In the genomic region with DNA sequence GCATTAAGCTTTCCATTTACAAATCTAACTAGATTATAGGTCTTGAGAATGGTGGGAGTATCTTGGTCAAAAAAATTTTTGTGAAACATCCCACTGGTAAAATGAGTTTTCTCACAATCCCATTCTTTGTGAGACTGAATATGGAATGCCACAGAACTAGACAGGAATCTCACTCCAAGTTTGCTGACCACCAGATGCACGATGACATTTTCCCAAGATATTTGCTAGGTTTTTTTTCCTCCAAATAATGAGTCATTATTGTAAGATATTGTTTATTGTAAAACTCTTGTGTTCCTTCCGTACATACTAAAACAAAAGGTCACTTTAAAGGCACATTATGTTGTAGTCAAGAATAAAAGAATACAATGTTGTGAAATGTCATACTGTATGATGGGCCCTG, we compare ENCODE assay signal across 32 cellular contexts. TPM values are rescaled to one million over a fixed set of nuclear protein-coding genes. Genes with fewer than 3 reads are reported as not detected.
A peak's percentile ranks its signal among the peaks of the same experiment; 100 is the strongest.
DNase-seq lines count a peak whose midpoint lies in the region; ATAC-seq, FAIRE-seq and TF ChIP-seq lines count a peak whose summit lies in the region.
"Had no signal": no experiment of that assay in that cellular context is flagged by ENCODE, and none has a peak within 500 bp of the region (broad histone marks: within the 10 kb centered on the region; RNA-seq: fewer than 3 reads in every experiment).

No MANE protein-coding gene starts in this region.

- ATAC-seq in IMR-90 (ENCODE audit: low read depth) (peak; percentile 56), HG03439 (IDR thresholded peaks at IDR 0.05; ENCODE audit: unreplicated experiment) (no peak)
- no peak for ATAC-seq in activated CD8-positive, alpha-beta T cell treated with anti-CD3 and anti-CD28 coated beads, Interleukin-2, amount 10 ng/mL, durations not matched to agents 7 days and 5 days
- ATAC-seq: activated CD8-positive, alpha-beta memory T cell treated with anti-CD3 and anti-CD28 coated beads, Interleukin-2, amount 10 ng/mL, durations not matched to agents 7 days and 5 days; GM12878; lower lobe of right lung; mucosa of descending colon had no signal

- H2BK5ac ChIP-seq in IMR-90 (ENCODE audit: low read depth, low read length, poor library complexity, severe bottlenecking) = peak overlapping the region; percentile 45

- in situ Hi-C loops in IMR-90 (cut with MboI; ENCODE audit: low sequenced_read_pairs) (no loop called here), astrocyte of the spinal cord (cut with HindIII; ENCODE audit: low sequenced_read_pairs) (no loop called here)

- DNase-seq in AG08395 (ENCODE audit: low spot score) (peak; percentile 9), IMR-90 (peak; percentile 76), astrocyte of the spinal cord (ENCODE audit: low read depth, low spot score) (peak; percentile 40), fibroblast of villous mesenchyme (ENCODE audit: low read depth) (peak; percentile 61), GM12892 (ENCODE audit: insufficient read length) (no peak), NCI-H748 (lab: John Stamatoyannopoulos, UW; ENCODE audit: unreplicated experiment) (no peak)
- no peak for DNase-seq in activated CD8-positive, alpha-beta T cell treated with anti-CD3 and anti-CD28 coated beads, Interleukin-2, amount 10 ng/mL, durations not matched to agents 7 days and 5 days
- DNase-seq: 8988T; activated CD4-positive, alpha-beta T cell treated with anti-CD3 and anti-CD28 coated beads, Interleukin-2, amount 10 ng/mL, durations not matched to agents 24 days and 14 days; activated CD8-positive, alpha-beta memory T cell treated with anti-CD3 and anti-CD28 coated beads, Interleukin-2, amount 10 ng/mL, durations not matched to agents 7 days and 5 days; activated naive CD4-positive, alpha-beta T cell treated with anti-CD3 and anti-CD28 coated beads for 36 hours; anterior cingulate cortex; DMS79 treated with DMSO at 0.1 percent for 48 hours; effector CD4-positive, alpha-beta T cell; erythroblast; Kasumi-1; kidney; lower lobe of right lung; mucosa of descending colon; NCI-H1048; NCI-H187 treated with DMSO at 0.1 percent for 48 hours; NCI-H748 treated with DMSO at 0.1 percent for 48 hours; ovary; stimulated activated CD8-positive, alpha-beta memory T cell treated with anti-CD3 and anti-CD28 coated beads, Interleukin-4, amount 100 ng/mL, for 48 hours; upper lobe of left lung; WERI-Rb-1 had no signal

- no peak overlapping the region for H3K23ac ChIP-seq in IMR-90 (ENCODE audit: low read depth, low read length)

- dilution Hi-C loops in IMR-90 (cut with HindIII; ENCODE audit: low sequenced_read_pairs, unreplicated experiment) = no loop called here

- TF ChIP-seq CTCF in IMR-90 (conservative IDR thresholded peaks at IDR 0.05; ENCODE audit: low read depth, low read length) (no peak), astrocyte of the spinal cord (IDR thresholded peaks at IDR 0.05; ENCODE audit: low read depth, low read length) (no peak), fibroblast of villous mesenchyme (IDR thresholded peaks at IDR 0.05; ENCODE audit: insufficient read depth, low read depth, low read length) (no peak)

- H3K27ac Mint-ChIP-seq in activated CD8-positive, alpha-beta T cell treated with anti-CD3 and anti-CD28 coated beads, Interleukin-2, amount 10 ng/mL, durations not matched to agents 7 days and 5 days = no peak overlapping the region
- H3K27ac Mint-ChIP-seq: activated CD4-positive, alpha-beta T cell treated with anti-CD3 and anti-CD28 coated beads, Interleukin-2, amount 10 ng/mL, durations not matched to agents 24 days and 14 days; activated CD8-positive, alpha-beta memory T cell treated with anti-CD3 and anti-CD28 coated beads, Interleukin-2, amount 10 ng/mL, durations not matched to agents 7 days and 5 days; activated naive CD4-positive, alpha-beta T cell treated with anti-CD3 and anti-CD28 coated beads for 36 hours; nephron had no signal

- H3K4me1 ChIP-seq in IMR-90 (ENCODE audit: control insufficient read depth, insufficient read depth, low read length) = no peaks in the 10 kb centered on the region
- H3K4me1 ChIP-seq: lower lobe of right lung, right atrium auricular region, upper lobe of left lung had no signal

- H3K4me2 ChIP-seq in IMR-90 (ENCODE audit: low read depth, low read length) = no peak overlapping the region
- H3K4me2 ChIP-seq: BLaER1 had no signal

- no peak for TF ChIP-seq POLR2A in IMR-90 (IDR thresholded peaks at IDR 0.05; ENCODE audit: low read depth, low read length)
- no peak for TF ChIP-seq POLR2A in GM12892 (IDR thresholded peaks at IDR 0.05; ENCODE audit: low read depth, low read length)

- no peak overlapping the region for H2AK9ac ChIP-seq in IMR-90 (replicated peaks; ENCODE audit: low read depth, low read length, poor library complexity)

- no peak overlapping the region for H4K5ac ChIP-seq in IMR-90 (ENCODE audit: low read depth, low read length)

- no peak overlapping the region for H4K91ac ChIP-seq in IMR-90 (ENCODE audit: insufficient read depth, low read depth, low read length)

- no TSS peak for BruUV-seq in IMR-90 (replicated peaks; lab: Mats Ljungman, UMichigan)

- H2BK15ac ChIP-seq in IMR-90 (ENCODE audit: low read depth, low read length) = no peak overlapping the region

- intact Hi-C loops in IMR-90 (cut with micrococcal nuclease) = no loop called here

- no CpG with 5 or more reads among the region's 2 CpGs for WGBS in IMR-90 (ENCODE audit: extremely low coverage in 2 of 2, insufficient read length in 1 of 2), 2 experiments

- H3K9ac ChIP-seq in IMR-90 (ENCODE audit: low read depth, low read length) = no peak overlapping the region
- H3K9ac ChIP-seq: BLaER1 had no signal

- no peak for FAIRE-seq in GM12892 (lab: Jason Lieb, UNC)
- FAIRE-seq: GM12878, H54, kidney had no signal

- H3K36me3 Mint-ChIP-seq in activated CD8-positive, alpha-beta T cell treated with anti-CD3 and anti-CD28 coated beads, Interleukin-2, amount 10 ng/mL, durations not matched to agents 7 days and 5 days (ENCODE audit: low read depth) = peaks cover 12% of the 10 kb centered on the region

- no peak overlapping the region for H3K4me3 ChIP-seq in IMR-90 (ENCODE audit: insufficient read depth, low read depth, low read length)
- no peak overlapping the region for H3K4me3 ChIP-seq in astrocyte of the spinal cord (ENCODE audit: low read depth, low read length)
- H3K4me3 ChIP-seq in fibroblast of villous mesenchyme (ENCODE audit: low read depth, low read length) = no peak overlapping the region
- H3K4me3 ChIP-seq: BLaER1, GM12878, lower lobe of right lung, mucosa of descending colon, ovary, right atrium auricular region, upper lobe of left lung had no signal

- H2BK120ac ChIP-seq in IMR-90 (ENCODE audit: low read depth, low read length) = no peak overlapping the region

- no peak overlapping the region for H3K18ac ChIP-seq in IMR-90 (ENCODE audit: low read depth, low read length)

- H2AK5ac ChIP-seq in IMR-90 (ENCODE audit: low read depth, low read length) = no peak overlapping the region

- peaks cover 10% of the 10 kb centered on the region for H3K36me3 ChIP-seq in IMR-90 (ENCODE audit: control insufficient read depth, insufficient read depth, low read length)
- H3K36me3 ChIP-seq: lower lobe of right lung, ovary, right atrium auricular region, WERI-Rb-1 had no signal

- no peak overlapping the region for H3K14ac ChIP-seq in IMR-90 (replicated peaks; ENCODE audit: low read depth, low read length)

- H3K56ac ChIP-seq in IMR-90 (ENCODE audit: extremely low read depth, insufficient read depth, low read length) = no peak overlapping the region

- no peak overlapping the region for H3K27ac ChIP-seq in IMR-90 (ENCODE audit: insufficient read depth, low read length)
- H3K27ac ChIP-seq: BLaER1, lower lobe of right lung, ovary, right atrium auricular region, upper lobe of left lung, WERI-Rb-1 had no signal

- TF ChIP-seq RAD21 in IMR-90 (IDR thresholded peaks at IDR 0.05; ENCODE audit: low read length) = no peak

- no peaks in the 10 kb centered on the region for H4K20me1 ChIP-seq in IMR-90 (ENCODE audit: insufficient read depth, low read length)
- H4K20me1 ChIP-seq: BLaER1 had no signal

- H4K8ac ChIP-seq in IMR-90 (ENCODE audit: low read depth in 2 of 2, low read length in 2 of 2) = 0 out of 4 replicates have a peak overlapping the region, but pooled peaks of 1 of the 2 experiments have one; percentile 61

- CTCF ChIA-PET in IMR-90 (lab: Yijun Ruan, JAX) = no interaction called here
- CTCF ChIA-PET in activated CD8-positive, alpha-beta T cell treated with anti-CD3 and anti-CD28 coated beads, Interleukin-2, amount 10 ng/mL, durations not matched to agents 7 days and 5 days (lab: Charles Lee) = no interaction called here

- H3K4me3 Mint-ChIP-seq in activated CD8-positive, alpha-beta T cell treated with anti-CD3 and anti-CD28 coated beads, Interleukin-2, amount 10 ng/mL, durations not matched to agents 7 days and 5 days = no peak overlapping the region
- H3K4me3 Mint-ChIP-seq: activated CD4-positive, alpha-beta T cell treated with anti-CD3 and anti-CD28 coated beads, Interleukin-2, amount 10 ng/mL, durations not matched to agents 24 days and 14 days; activated CD8-positive, alpha-beta memory T cell treated with anti-CD3 and anti-CD28 coated beads, Interleukin-2, amount 10 ng/mL, durations not matched to agents 7 days and 5 days; activated naive CD4-positive, alpha-beta T cell treated with anti-CD3 and anti-CD28 coated beads for 36 hours; nephron had no signal

- no peak overlapping the region for H2BK20ac ChIP-seq in IMR-90 (ENCODE audit: low read depth, low read length)

- POLR2A ChIA-PET in IMR-90 (lab: Charles Lee; ENCODE audit: unreplicated experiment) = no interaction called here
- POLR2A ChIA-PET in activated CD8-positive, alpha-beta T cell treated with anti-CD3 and anti-CD28 coated beads, Interleukin-2, amount 10 ng/mL, durations not matched to agents 7 days and 5 days (lab: Charles Lee) = no interaction called here

- no peak overlapping the region for H3K4ac ChIP-seq in IMR-90 (ENCODE audit: low read depth, low read length)

- no peaks in the 10 kb centered on the region for H3K4me1 Mint-ChIP-seq in activated CD8-positive, alpha-beta T cell treated with anti-CD3 and anti-CD28 coated beads, Interleukin-2, amount 10 ng/mL, durations not matched to agents 7 days and 5 days (ENCODE audit: low read depth)
- H3K4me1 Mint-ChIP-seq: activated CD4-positive, alpha-beta T cell treated with anti-CD3 and anti-CD28 coated beads, Interleukin-2, amount 10 ng/mL, durations not matched to agents 24 days and 14 days; activated CD8-positive, alpha-beta memory T cell treated with anti-CD3 and anti-CD28 coated beads, Interleukin-2, amount 10 ng/mL, durations not matched to agents 7 days and 5 days; nephron had no signal

- H3K9me3 ChIP-seq in IMR-90 (ENCODE audit: control insufficient read depth, insufficient read depth, low read length) = no peaks in the 10 kb centered on the region
- H3K9me3 ChIP-seq: BLaER1, lower lobe of right lung, mucosa of descending colon, ovary, right atrium auricular region, upper lobe of left lung had no signal

- peaks cover 4% of the 10 kb centered on the region; the same call in 1 of the 2 replicates for H3K9me1 ChIP-seq in IMR-90 (ENCODE audit: insufficient read depth, low read length)

- H3K27me3 ChIP-seq in IMR-90 (ENCODE audit: control insufficient read depth, insufficient read depth, low read length) = no peaks in the 10 kb centered on the region
- H3K27me3 ChIP-seq: BLaER1, ovary, right atrium auricular region, upper lobe of left lung had no signal

- H3K27me3 Mint-ChIP-seq in activated CD8-positive, alpha-beta T cell treated with anti-CD3 and anti-CD28 coated beads, Interleukin-2, amount 10 ng/mL, durations not matched to agents 7 days and 5 days (ENCODE audit: low read depth) = no peaks in the 10 kb centered on the region
- H3K27me3 Mint-ChIP-seq: activated CD4-positive, alpha-beta T cell treated with anti-CD3 and anti-CD28 coated beads, Interleukin-2, amount 10 ng/mL, durations not matched to agents 24 days and 14 days; activated CD8-positive, alpha-beta memory T cell treated with anti-CD3 and anti-CD28 coated beads, Interleukin-2, amount 10 ng/mL, durations not matched to agents 7 days and 5 days had no signal

- peaks cover 0 to 5% of the 10 kb centered on the region in 2 experiments; a peak in 2 of 4 replicates for H3K79me1 ChIP-seq in IMR-90 (ENCODE audit: low read depth in 1 of 2, low read length in 2 of 2)

- H2AFZ ChIP-seq in IMR-90 (replicated peaks; ENCODE audit: low read length, poor library complexity) = no peak overlapping the region

- no peaks in the 10 kb centered on the region for H3K9me3 Mint-ChIP-seq in activated CD8-positive, alpha-beta T cell treated with anti-CD3 and anti-CD28 coated beads, Interleukin-2, amount 10 ng/mL, durations not matched to agents 7 days and 5 days (ENCODE audit: insufficient read depth)
- H3K9me3 Mint-ChIP-seq: activated CD4-positive, alpha-beta T cell treated with anti-CD3 and anti-CD28 coated beads, Interleukin-2, amount 10 ng/mL, durations not matched to agents 24 days and 14 days; activated naive CD4-positive, alpha-beta T cell treated with anti-CD3 and anti-CD28 coated beads for 36 hours; nephron had no signal

RNA-seq across cellular contexts. Expression of gene COPS2, which starts 53.9 kb away (rescaled TPM):
- 75.6 and 103 TPM in 2 replicates for total RNA-seq in IMR-90 (2012; rRNA removed)
- polyA plus RNA-seq in IMR-90 (2012; rRNA removed) = 39.6 and 54.6 TPM in 2 replicates
- 3.6 and 5.3 TPM in 2 replicates for polyA plus RNA-seq in IMR-90 (2012; cell fraction: cytosol; rRNA removed)
- 1.1 and 16.9 TPM in 2 replicates for polyA plus RNA-seq in IMR-90 (2012; cell fraction: nucleus; rRNA removed; ENCODE audit: low replicate concordance)
- total RNA-seq in fibroblast of villous mesenchyme = 63.1 and 85.9 TPM in 2 replicates
- polyA plus RNA-seq in GM12892 (2012; ENCODE audit: missing spikeins) = 66.4 TPM
- 10 to 100 TPM; 55.8 to 56.8 TPM for total RNA-seq in activated CD8-positive, alpha-beta T cell treated with anti-CD3 and anti-CD28 coated beads, Interleukin-2, amount 10 ng/mL, durations not matched to agents 7 days and 5 days

RNA-seq across cellular contexts. Expression of gene SECISBP2L, which starts 55.3 kb away (rescaled TPM):
- total RNA-seq in IMR-90 (2012; rRNA removed) = 34.1 and 45.0 TPM in 2 replicates
- 10.4 and 13.1 TPM in 2 replicates for polyA plus RNA-seq in IMR-90 (2012; rRNA removed)
- 2.9 and 4.7 TPM in 2 replicates for polyA plus RNA-seq in IMR-90 (2012; cell fraction: cytosol; rRNA removed)
- polyA plus RNA-seq in IMR-90 (2012; cell fraction: nucleus; rRNA removed; ENCODE audit: low replicate concordance) = 14.0 and 29.6 TPM in 2 replicates
- total RNA-seq in fibroblast of villous mesenchyme = 43.5 and 74.3 TPM in 2 replicates
- 12.4 TPM for polyA plus RNA-seq in GM12892 (2012; ENCODE audit: missing spikeins)
- total RNA-seq in activated CD8-positive, alpha-beta T cell treated with anti-CD3 and anti-CD28 coated beads, Interleukin-2, amount 10 ng/mL, durations not matched to agents 7 days and 5 days = 10 to 100 TPM; 28.3 to 29.2 TPM

Comparison
In these comparisons a context has a peak if more than half of its experiments do, and no peak if none do; other contexts are left out.
1. DNase-seq: peak in AG08395 (single experiment), IMR-90 (single experiment), astrocyte of the spinal cord (single experiment) and fibroblast of villous mesenchyme (single experiment); none in GM12892 (single experiment), NCI-H748 (single experiment) and activated CD8-positive, alpha-beta T cell treated with anti-CD3 and anti-CD28 coated beads, Interleukin-2, amount 10 ng/mL, durations not matched to agents 7 days and 5 days (single experiment).